In the genomic region with DNA sequence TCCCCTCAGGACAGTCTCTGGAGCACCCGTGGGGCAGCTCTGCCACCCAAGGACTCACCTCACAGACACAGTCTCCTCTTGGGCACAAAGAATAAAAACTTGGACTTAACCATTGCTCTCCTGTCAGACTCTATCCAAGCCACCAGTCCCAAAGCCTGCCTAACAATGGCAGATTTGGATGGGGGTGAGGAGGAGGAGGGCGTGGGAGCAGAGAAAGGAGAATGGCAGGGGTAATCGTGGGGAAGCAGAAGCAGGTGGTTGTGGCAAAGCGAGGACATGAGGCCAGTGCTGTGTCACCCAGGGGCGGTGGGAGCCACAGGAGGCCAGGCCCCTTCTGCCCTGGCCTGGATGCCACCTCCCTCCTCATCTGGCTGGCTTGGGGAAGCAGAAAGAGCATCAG, we compare ENCODE assay signal across 23 cellular contexts. TPM values are rescaled to one million over a fixed set of nuclear protein-coding genes. Genes with fewer than 3 reads are reported as not detected.
"Had no signal": no experiment of that assay in that cellular context is flagged by ENCODE, and none has a peak within 500 bp of the region (broad histone marks: within the 10 kb centered on the region; RNA-seq: fewer than 3 reads in every experiment).

No MANE protein-coding gene starts in this region.

- H3K36me3 Mint-ChIP-seq: IgD-negative memory B cell had no signal

- H3K27ac Mint-ChIP-seq: IgD-negative memory B cell had no signal

- DNase-seq: Kasumi-1; MM.1S; NCI-H1436; NCI-H187; NCI-H2081 treated with DMSO at 0.1 percent for 48 hours; NCI-H226; NCI-H446; NCI-H510A treated with DMSO at 0.1 percent for 48 hours; NCI-H526; NCI-H82; NK-92 treated with Interleukin-12 subunit alpha and Interleukin-12 subunit beta, amount 100 ng/mL, for 24 hours; PC-3; SIG-M5 had no signal

- H3K9ac ChIP-seq: KMS-11 had no signal

- H3K4me3 ChIP-seq: K562, SJSA1, SK-N-MC had no signal

- ATAC-seq: K562, Panc1, PC-3 had no signal

- H3K4me3 Mint-ChIP-seq: IgD-negative memory B cell had no signal

- H3K4me2 ChIP-seq: KMS-11 had no signal

- H3K9me3 ChIP-seq: SJSA1 had no signal

- H3K27ac ChIP-seq: KMS-11, RWPE1, SJSA1, SK-N-MC had no signal

- H3K36me3 ChIP-seq: SJSA1 had no signal

- H3K4me1 ChIP-seq: SJSA1 had no signal

RNA-seq across cellular contexts. Expression of a gene that starts 5.5 kb away (rescaled TPM):
- total RNA-seq: HT1080, K562, M059J, PC-3, SJSA1 had no signal

RNA-seq across cellular contexts. Expression of a gene that starts 21.5 kb away (rescaled TPM):
- total RNA-seq: HT1080, K562, M059J, OCI-LY7, PC-3, SJSA1 had no signal
